Comparison of ENCODE assay signal across 8 cellular contexts in the genomic region with DNA sequence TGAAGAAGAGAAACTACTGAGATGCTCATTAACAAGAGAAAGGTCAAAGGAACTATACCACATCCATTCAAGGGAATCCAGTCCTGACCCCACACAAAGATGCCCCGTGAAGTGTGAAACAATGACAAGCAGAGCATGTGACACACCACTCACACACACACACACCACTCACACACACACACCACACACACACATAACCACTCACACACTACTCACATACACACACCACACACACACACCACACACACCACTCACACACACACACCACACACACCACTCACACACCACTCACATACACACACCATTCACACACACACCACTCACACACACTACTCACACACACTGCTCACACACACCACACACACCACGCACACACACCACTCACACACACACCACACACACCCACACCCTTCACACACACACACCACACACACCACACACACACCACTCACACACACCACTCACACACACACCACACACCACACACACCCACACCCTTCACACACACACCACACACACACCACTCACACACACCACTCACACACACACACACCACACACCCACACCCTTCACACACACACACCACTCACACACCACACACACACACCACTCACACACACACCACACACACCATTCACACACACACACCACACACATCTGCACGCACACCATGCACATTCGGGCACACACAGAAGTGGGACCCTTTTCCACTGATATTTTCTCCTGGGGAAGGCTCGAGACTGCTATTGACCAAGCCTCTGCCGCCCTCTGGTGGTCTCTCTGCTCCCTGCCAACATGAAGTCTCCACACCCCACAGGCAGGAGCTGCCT. TPM values are rescaled to one million over a fixed set of nuclear protein-coding genes. Genes with fewer than 3 reads are reported as not detected.
DNase-seq lines count a peak whose midpoint lies in the region; ATAC-seq, FAIRE-seq and TF ChIP-seq lines count a peak whose summit lies in the region.

No MANE protein-coding gene starts in this region.

- WGBS in HepG2 (ENCODE audit: low lambda C conversion rate) = 42% methylated on average over 6 of the region's 6 CpGs

- H3K4me1 Mint-ChIP-seq in GM23338 = peaks cover 2% of the 10 kb centered on the region; the same call in 2 of the 3 replicates

- H4K20me1 ChIP-seq in GM23338 (replicated peaks; ENCODE audit: insufficient read depth) (0 out of 2 replicates have a peak, but pooled peaks cover 3% of the 10 kb centered on the region), HepG2 (ENCODE audit: insufficient read depth, low read length) (no peaks in the 10 kb centered on the region; the same call in 1 of the 2 replicates)

- BruUV-seq in HepG2 (replicated peaks; lab: Mats Ljungman, UMichigan) = no TSS peak

- H3K79me2 ChIP-seq in GM23338 (replicated peaks; ENCODE audit: insufficient read depth) (no peaks in the 10 kb centered on the region), HepG2 (ENCODE audit: insufficient read depth, low read length) (no peaks in the 10 kb centered on the region)

- peak; percentile 68 for DNase-seq in ACHN
- peak; percentile 88 for DNase-seq in GM23338 (ENCODE audit: low spot score)
- DNase-seq in NCI-H526 treated with DMSO at 0.1 percent for 48 hours (lab: John Stamatoyannopoulos, UW) = peak; percentile 11
- DNase-seq in activated CD4-positive, alpha-beta T cell treated with anti-CD3 and anti-CD28 coated beads for 48 hours = peak; percentile 88
- DNase-seq in choroid plexus epithelial cell (ENCODE audit: low read depth) = peak; percentile 86
- DNase-seq in HepG2 (ENCODE audit: low spot score) = peak; percentile 64
- peak; percentile 73 to 82 for DNase-seq in stimulated activated CD4-positive, alpha-beta T cell treated with anti-CD3 and anti-CD28 coated beads, Interleukin-4, amount 100 ng/mL, for 48 hours (ENCODE audit: low read depth in 2 of 2)
- no peak for DNase-seq in NCI-H1048 (lab: John Stamatoyannopoulos, UW)

- H3K4me2 ChIP-seq in GM23338 (no peak overlapping the region), HepG2 (ENCODE audit: low read depth, low read length) (no peak overlapping the region)

- H3K4me3 ChIP-seq in GM23338 (no peak overlapping the region), choroid plexus epithelial cell (ENCODE audit: low read depth, low read length) (no peak overlapping the region), HepG2 (replicated peaks in 1 of 3; ENCODE audit: insufficient read depth in 1 of 3, low read depth in 2 of 3, low read length in 3 of 3) (no peak overlapping the region)

- POLR2A ChIA-PET in HepG2 (lab: Yijun Ruan, JAX) = interaction anchor here (0.7 to 2.0 kb wide), 2 partner anchors 54 to 180 kb away, joined by 3 to 8 read pairs; no protein-coding TSS in a partner anchor

- H3K4me1 ChIP-seq in GM23338 (ENCODE audit: insufficient read depth) (no peaks in the 10 kb centered on the region), HepG2 (ENCODE audit: insufficient read depth, low read length) (peaks cover 10% of the 10 kb centered on the region)

- ATAC-seq in GM23338 = peak; percentile 94
- peak; percentile 96 for ATAC-seq in HepG2

- peak; percentile 88 to 93 for TF ChIP-seq CTCF in GM23338 (conservative IDR thresholded peaks at IDR 0.05; ENCODE audit: low read depth in 2 of 2)
- peak; percentile 96 for TF ChIP-seq CTCF in choroid plexus epithelial cell (conservative IDR thresholded peaks at IDR 0.05; ENCODE audit: low read depth, low read length)
- TF ChIP-seq CTCF in HepG2 (CRISPR knock-in tag; IDR thresholded peaks at IDR 0.05) = peak; percentile 98

- no peak overlapping the region for H3K9ac ChIP-seq in HepG2 (ENCODE audit: insufficient read depth, low read depth, low read length)

- H3F3A ChIP-seq in GM23338 (replicated peaks; ENCODE audit: low read depth) = 0 out of 2 replicates have a peak, but pooled peaks cover 2% of the 10 kb centered on the region

- CTCF ChIA-PET in HepG2 (lab: Yijun Ruan, JAX; ENCODE audit: low intra/inter-chr PET ratio, low total read pairs) = interaction anchor here (1.0 to 3.4 kb wide), 6 partner anchors 38 to 230 kb away, joined by 4 to 39 read pairs (median 6); no protein-coding TSS in a partner anchor

- H3K36me3 ChIP-seq in GM23338 (ENCODE audit: insufficient read depth) (no peaks in the 10 kb centered on the region), HepG2 (replicated peaks in 1 of 2; ENCODE audit: control insufficient read depth in 1 of 2, insufficient read depth in 2 of 2, low read length in 2 of 2) (peaks cover 9 to 36% of the 10 kb centered on the region in 2 experiments; a peak in 4 of 5 replicates)

- peaks cover 3% of the 10 kb centered on the region; the same call in 1 of the 3 replicates for H3K9me3 Mint-ChIP-seq in GM23338

- in situ Hi-C loops in ACHN (cut with HindIII; ENCODE audit: low pct_ligation_motif_present, low pct_unique_long_range_greater_than_20kb, low sequenced_read_pairs) = no loop called here
- in situ Hi-C loops in HepG2 (cut with HindIII; ENCODE audit: extremely low pct_ligation_motif_present, low pct_unique_long_range_greater_than_20kb) = loop anchor here (10.0 kb wide), 1 partner anchor 155 kb away; no protein-coding TSS in a partner anchor

- TF ChIP-seq EP300 in HepG2 (IDR thresholded peaks at IDR 0.05; ENCODE audit: low read depth in 2 of 2, low read length in 2 of 2) = no peak
- TF ChIP-seq EP300 in HepG2 (CRISPR knock-in tag; IDR thresholded peaks at IDR 0.05; ENCODE audit: borderline replicate concordance) = no peak

- FAIRE-seq in HepG2 (lab: Jason Lieb, UNC) = peak; percentile 90

- H3K27me3 ChIP-seq in GM23338 (ENCODE audit: insufficient read depth) = no peaks in the 10 kb centered on the region
- H3K27me3 ChIP-seq in HepG2 (ENCODE audit: control insufficient read depth in 1 of 2, insufficient read depth in 2 of 2, low read length in 2 of 2) = no peaks in the 10 kb centered on the region

- TF ChIP-seq POLR2A in HepG2 (IDR thresholded peaks at IDR 0.05; ENCODE audit: insufficient read depth in 1 of 2, low read depth in 2 of 2, low read length in 2 of 2) = no peak

- H3K27me3 Mint-ChIP-seq in GM23338 (ENCODE audit: insufficient read depth, low read depth, poor library complexity) = peaks cover 11% of the 10 kb centered on the region

- H3K9me2 ChIP-seq in GM23338 (ENCODE audit: insufficient read depth) = no peaks in the 10 kb centered on the region

- no peak overlapping the region for H3K4me3 Mint-ChIP-seq in GM23338

- 0 out of 2 replicates have a peak, but pooled peaks cover 4% of the 10 kb centered on the region for H3K9me3 ChIP-seq in HepG2 (ENCODE audit: low read length)

- peak; percentile 95 for TF ChIP-seq RAD21 in HepG2 (CRISPR knock-in tag; IDR thresholded peaks at IDR 0.05)

- H3K27ac ChIP-seq in GM23338 (ENCODE audit: low read depth) (no peak overlapping the region), HepG2 (ENCODE audit: extremely low read length, insufficient read depth, low read length) (no peak overlapping the region)

- H2AFZ ChIP-seq in GM23338 = no peak overlapping the region
- H2AFZ ChIP-seq in HepG2 (ENCODE audit: low read length) = no peak overlapping the region

- no peak overlapping the region; the same call in 1 of the 2 replicates for H3K27ac Mint-ChIP-seq in GM23338

- peaks cover 18% of the 10 kb centered on the region for H3K36me3 Mint-ChIP-seq in GM23338 (ENCODE audit: low read depth)

- intact Hi-C loops in HepG2 (cut with micrococcal nuclease; ENCODE audit: unreplicated experiment) = loop anchor here (1.0 to 2.0 kb wide), 3 partner anchors 28 to 179 kb away; no protein-coding TSS in a partner anchor

RNA-seq across cellular contexts. Expression of gene COMT, which starts 32.0 kb away (rescaled TPM):
- total RNA-seq in GM23338 (2014; rRNA removed; shearing (Covaris generic)) = 29.8 and 35.1 TPM in 2 replicates
- polyA plus RNA-seq in GM23338 (2016; fragmentation: Nextera tagmentation; extraction: Ambion mirVana) = 29.6 and 32.6 TPM in 2 replicates
- total RNA-seq in HepG2 (2016; rRNA removed; fragmentation: Illumina TruSeq; extraction: Trizol) = 144 and 162 TPM in 2 replicates
- 44.0 and 61.5 TPM in 2 replicates for total RNA-seq in HepG2 (2016; cell fraction: cytosol; rRNA removed; fragmentation: Illumina TruSeq; extraction: Trizol; ENCODE audit: low read depth)
- total RNA-seq in HepG2 (2016; cell fraction: insoluble cytoplasmic fraction; rRNA removed; fragmentation: Illumina TruSeq; extraction: Trizol) = 127 and 167 TPM in 2 replicates
- total RNA-seq in HepG2 (2016; cell fraction: membrane; rRNA removed; fragmentation: Illumina TruSeq; extraction: Trizol) = 60.4 and 90.3 TPM in 2 replicates
- 92.2 and 95.4 TPM in 2 replicates for total RNA-seq in HepG2 (2016; cell fraction: nucleus; rRNA removed; fragmentation: Illumina TruSeq; extraction: Trizol)
- 156 and 194 TPM in 2 replicates for polyA plus RNA-seq in HepG2 (2011; rRNA removed)
- 185 and 260 TPM in 2 replicates for polyA plus RNA-seq in HepG2 (2011; cell fraction: cytosol; rRNA removed)
- 192 TPM in 2 replicates for polyA plus RNA-seq in HepG2 (2011; cell fraction: nucleus; rRNA removed)
- polyA plus RNA-seq in HepG2 (2012) = 90.6 and 123 TPM in 2 replicates
- 59.9 and 87.6 TPM in 2 replicates for polyA plus RNA-seq in HepG2 (2016; cell fraction: cytosol; fragmentation: Illumina TruSeq; extraction: Trizol; ENCODE audit: low read depth)
- polyA plus RNA-seq in HepG2 (2016; cell fraction: insoluble cytoplasmic fraction; fragmentation: Illumina TruSeq; extraction: Trizol; ENCODE audit: low read depth) = 139 and 159 TPM in 2 replicates
- 62.3 and 85.6 TPM in 2 replicates for polyA plus RNA-seq in HepG2 (2016; cell fraction: membrane; fragmentation: Illumina TruSeq; extraction: Trizol; ENCODE audit: low read depth)
- polyA plus RNA-seq in HepG2 (2016; cell fraction: nucleus; fragmentation: Illumina TruSeq; extraction: Trizol; ENCODE audit: insufficient read depth, low read depth) = 155 and 158 TPM in 2 replicates
- 32.2 and 191 TPM in 2 replicates for polyA minus RNA-seq in HepG2 (2011; rRNA and poly(A)+ RNA removed; ENCODE audit: low replicate concordance)
- polyA minus RNA-seq in HepG2 (2011; cell fraction: cytosol; rRNA and poly(A)+ RNA removed) = 76.6 and 84.9 TPM in 2 replicates
- 33.6 and 36.1 TPM in 2 replicates for polyA minus RNA-seq in HepG2 (2011; cell fraction: nucleus; rRNA and poly(A)+ RNA removed)

RNA-seq across cellular contexts. Expression of gene TXNRD2, which starts 32.1 kb away (rescaled TPM):
- total RNA-seq in GM23338 (2014; rRNA removed; shearing (Covaris generic)) = 11.2 and 14.1 TPM in 2 replicates
- polyA plus RNA-seq in GM23338 (2016; fragmentation: Nextera tagmentation; extraction: Ambion mirVana) (9.2 and 12.4 TPM in 2 replicates), HepG2 (2011; rRNA removed) (17.5 and 23.4 TPM in 2 replicates)
- 16.4 and 18.6 TPM in 2 replicates for total RNA-seq in HepG2 (2016; rRNA removed; fragmentation: Illumina TruSeq; extraction: Trizol)
- 4.6 and 5.3 TPM in 2 replicates for total RNA-seq in HepG2 (2016; cell fraction: cytosol; rRNA removed; fragmentation: Illumina TruSeq; extraction: Trizol; ENCODE audit: low read depth)
- 16.6 and 20.5 TPM in 2 replicates for total RNA-seq in HepG2 (2016; cell fraction: insoluble cytoplasmic fraction; rRNA removed; fragmentation: Illumina TruSeq; extraction: Trizol)
- total RNA-seq in HepG2 (2016; cell fraction: membrane; rRNA removed; fragmentation: Illumina TruSeq; extraction: Trizol) = 7.4 and 8.1 TPM in 2 replicates
- 17.3 and 19.7 TPM in 2 replicates for total RNA-seq in HepG2 (2016; cell fraction: nucleus; rRNA removed; fragmentation: Illumina TruSeq; extraction: Trizol)
- 11.8 and 19.6 TPM in 2 replicates for polyA plus RNA-seq in HepG2 (2011; cell fraction: cytosol; rRNA removed)
- 74.7 and 94.3 TPM in 2 replicates for polyA plus RNA-seq in HepG2 (2011; cell fraction: nucleus; rRNA removed)
- 11.2 and 13.2 TPM in 2 replicates for polyA plus RNA-seq in HepG2 (2012)
- 3.6 and 4.0 TPM in 2 replicates for polyA plus RNA-seq in HepG2 (2016; cell fraction: cytosol; fragmentation: Illumina TruSeq; extraction: Trizol; ENCODE audit: low read depth)
- polyA plus RNA-seq in HepG2 (2016; cell fraction: insoluble cytoplasmic fraction; fragmentation: Illumina TruSeq; extraction: Trizol; ENCODE audit: low read depth) = 17.8 and 20.1 TPM in 2 replicates
- 5.9 and 6.5 TPM in 2 replicates for polyA plus RNA-seq in HepG2 (2016; cell fraction: membrane; fragmentation: Illumina TruSeq; extraction: Trizol; ENCODE audit: low read depth)
- 34.4 and 34.7 TPM in 2 replicates for polyA plus RNA-seq in HepG2 (2016; cell fraction: nucleus; fragmentation: Illumina TruSeq; extraction: Trizol; ENCODE audit: insufficient read depth, low read depth)
- polyA minus RNA-seq in HepG2 (2011; rRNA and poly(A)+ RNA removed; ENCODE audit: low replicate concordance) = 28.2 and 29.9 TPM in 2 replicates
- polyA minus RNA-seq in HepG2 (2011; cell fraction: cytosol; rRNA and poly(A)+ RNA removed) = 10.6 and 12.9 TPM in 2 replicates
- polyA minus RNA-seq in HepG2 (2011; cell fraction: nucleus; rRNA and poly(A)+ RNA removed) = 24.5 and 27.3 TPM in 2 replicates

RNA-seq across cellular contexts. Expression of gene GNB1L, which starts 54.9 kb away (rescaled TPM):
- 19.2 and 27.8 TPM in 2 replicates for total RNA-seq in GM23338 (2014; rRNA removed; shearing (Covaris generic))
- polyA plus RNA-seq in GM23338 (2016; fragmentation: Nextera tagmentation; extraction: Ambion mirVana) = 15.2 and 17.4 TPM in 2 replicates
- total RNA-seq in HepG2 (2016; rRNA removed; fragmentation: Illumina TruSeq; extraction: Trizol) = 7.4 and 7.7 TPM in 2 replicates
- total RNA-seq in HepG2 (2016; cell fraction: cytosol; rRNA removed; fragmentation: Illumina TruSeq; extraction: Trizol; ENCODE audit: low read depth) = 2.1 and 3.2 TPM in 2 replicates
- total RNA-seq in HepG2 (2016; cell fraction: insoluble cytoplasmic fraction; rRNA removed; fragmentation: Illumina TruSeq; extraction: Trizol) = 7.8 and 8.7 TPM in 2 replicates
- total RNA-seq in HepG2 (2016; cell fraction: membrane; rRNA removed; fragmentation: Illumina TruSeq; extraction: Trizol) = 4.1 and 4.4 TPM in 2 replicates
- total RNA-seq in HepG2 (2016; cell fraction: nucleus; rRNA removed; fragmentation: Illumina TruSeq; extraction: Trizol) = 4.8 and 5.3 TPM in 2 replicates
- polyA plus RNA-seq in HepG2 (2011; rRNA removed) = 2.1 and 2.5 TPM in 2 replicates
- 1.7 and 3.9 TPM in 2 replicates for polyA plus RNA-seq in HepG2 (2011; cell fraction: cytosol; rRNA removed)
- polyA plus RNA-seq in HepG2 (2011; cell fraction: nucleus; rRNA removed) = 4.7 and 6.8 TPM in 2 replicates
- 2.4 and 4.1 TPM in 2 replicates for polyA plus RNA-seq in HepG2 (2012)
- polyA plus RNA-seq in HepG2 (2016; cell fraction: cytosol; fragmentation: Illumina TruSeq; extraction: Trizol; ENCODE audit: low read depth) = 1.7 and 2.3 TPM in 2 replicates
- 5.9 and 6.5 TPM in 2 replicates for polyA plus RNA-seq in HepG2 (2016; cell fraction: insoluble cytoplasmic fraction; fragmentation: Illumina TruSeq; extraction: Trizol; ENCODE audit: low read depth)
- 2.8 and 3.1 TPM in 2 replicates for polyA plus RNA-seq in HepG2 (2016; cell fraction: membrane; fragmentation: Illumina TruSeq; extraction: Trizol; ENCODE audit: low read depth)
- 4.2 and 7.0 TPM in 2 replicates for polyA plus RNA-seq in HepG2 (2016; cell fraction: nucleus; fragmentation: Illumina TruSeq; extraction: Trizol; ENCODE audit: insufficient read depth, low read depth)
- 2.4 and 4.9 TPM in 2 replicates for polyA minus RNA-seq in HepG2 (2011; rRNA and poly(A)+ RNA removed; ENCODE audit: low replicate concordance)
- polyA minus RNA-seq in HepG2 (2011; cell fraction: cytosol; rRNA and poly(A)+ RNA removed) = 1.7 and 2.4 TPM in 2 replicates
- 0.75 and 1.8 TPM in 2 replicates for polyA minus RNA-seq in HepG2 (2011; cell fraction: nucleus; rRNA and poly(A)+ RNA removed)

RNA-seq across cellular contexts. Expression of gene RTL10, which starts 54.9 kb away (rescaled TPM):
- 17.4 and 19.2 TPM in 2 replicates for total RNA-seq in GM23338 (2014; rRNA removed; shearing (Covaris generic))
- polyA plus RNA-seq in GM23338 (2016; fragmentation: Nextera tagmentation; extraction: Ambion mirVana) (7.8 and 9.4 TPM in 2 replicates), HepG2 (2011; rRNA removed) (15.8 and 18.2 TPM in 2 replicates)
- total RNA-seq in HepG2 (2016; rRNA removed; fragmentation: Illumina TruSeq; extraction: Trizol) = 14.1 and 17.6 TPM in 2 replicates
- total RNA-seq in HepG2 (2016; cell fraction: cytosol; rRNA removed; fragmentation: Illumina TruSeq; extraction: Trizol; ENCODE audit: low read depth) = 2.4 and 2.6 TPM in 2 replicates
- 10.3 and 13.8 TPM in 2 replicates for total RNA-seq in HepG2 (2016; cell fraction: insoluble cytoplasmic fraction; rRNA removed; fragmentation: Illumina TruSeq; extraction: Trizol)
- total RNA-seq in HepG2 (2016; cell fraction: membrane; rRNA removed; fragmentation: Illumina TruSeq; extraction: Trizol) = 6.4 and 6.7 TPM in 2 replicates
- total RNA-seq in HepG2 (2016; cell fraction: nucleus; rRNA removed; fragmentation: Illumina TruSeq; extraction: Trizol) = 15.1 and 15.3 TPM in 2 replicates
- polyA plus RNA-seq in HepG2 (2011; cell fraction: cytosol; rRNA removed) = 8.3 and 9.5 TPM in 2 replicates
- 47.3 and 53.1 TPM in 2 replicates for polyA plus RNA-seq in HepG2 (2011; cell fraction: nucleus; rRNA removed)
- polyA plus RNA-seq in HepG2 (2012) = 11.3 and 11.9 TPM in 2 replicates
- 1.3 and 1.5 TPM in 2 replicates for polyA plus RNA-seq in HepG2 (2016; cell fraction: cytosol; fragmentation: Illumina TruSeq; extraction: Trizol; ENCODE audit: low read depth)
- 8.2 and 12.3 TPM in 2 replicates for polyA plus RNA-seq in HepG2 (2016; cell fraction: insoluble cytoplasmic fraction; fragmentation: Illumina TruSeq; extraction: Trizol; ENCODE audit: low read depth)
- 2.5 and 3.1 TPM in 2 replicates for polyA plus RNA-seq in HepG2 (2016; cell fraction: membrane; fragmentation: Illumina TruSeq; extraction: Trizol; ENCODE audit: low read depth)
- 23.5 and 25.4 TPM in 2 replicates for polyA plus RNA-seq in HepG2 (2016; cell fraction: nucleus; fragmentation: Illumina TruSeq; extraction: Trizol; ENCODE audit: insufficient read depth, low read depth)
- 46.0 and 112 TPM in 2 replicates for polyA minus RNA-seq in HepG2 (2011; rRNA and poly(A)+ RNA removed; ENCODE audit: low replicate concordance)
- 8.4 and 10.0 TPM in 2 replicates for polyA minus RNA-seq in HepG2 (2011; cell fraction: cytosol; rRNA and poly(A)+ RNA removed)
- 21.9 and 23.7 TPM in 2 replicates for polyA minus RNA-seq in HepG2 (2011; cell fraction: nucleus; rRNA and poly(A)+ RNA removed)
